9 cellular contexts compared by ENCODE assay signal in the genomic region with DNA sequence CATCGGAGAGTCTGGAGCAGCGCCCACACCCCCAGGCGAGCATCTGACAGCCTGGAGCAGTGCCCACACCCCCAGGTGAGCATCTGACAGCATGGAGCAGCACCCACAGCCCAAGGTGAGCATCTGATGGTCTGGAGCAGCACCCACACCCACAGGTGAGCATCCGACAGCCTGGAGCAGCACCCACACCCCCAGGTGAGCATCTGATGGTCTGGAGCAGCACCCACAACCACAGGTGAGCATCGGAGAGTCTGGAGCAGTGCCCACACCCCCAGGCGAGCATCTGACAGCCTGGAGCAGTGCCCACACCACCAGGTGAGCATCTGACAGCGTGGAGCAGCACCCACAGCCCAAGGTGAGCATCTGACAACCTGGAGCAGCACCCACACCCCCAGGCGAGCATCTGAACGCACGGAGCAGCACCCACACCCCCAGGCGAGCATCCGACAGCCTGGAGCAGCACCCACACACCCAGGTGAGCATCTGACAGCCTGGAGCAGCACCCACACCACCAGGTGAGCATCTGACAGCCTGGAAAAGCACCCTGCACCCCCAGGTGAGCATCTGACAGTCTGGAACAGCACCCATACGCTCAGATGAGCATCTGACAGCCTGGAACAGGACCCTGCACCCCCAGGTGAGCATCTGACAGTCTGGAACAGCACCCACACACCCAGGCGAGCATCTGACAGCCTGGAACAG. TPM values are rescaled to one million over a fixed set of nuclear protein-coding genes. Genes with fewer than 3 reads are reported as not detected.
DNase-seq lines count a peak whose midpoint lies in the region; ATAC-seq and TF ChIP-seq lines count a peak whose summit lies in the region.
"Not testable (repeated sequence)": the region's sequence is repeated elsewhere in the genome, so short reads cannot be mapped to it uniquely, and the experiment has no call there.
"Had no signal": no experiment of that assay in that cellular context is flagged by ENCODE, and none has a peak within 500 bp of the region (broad histone marks: within the 10 kb centered on the region; RNA-seq: fewer than 3 reads in every experiment).

No MANE protein-coding gene starts in this region.

- H3K9ac ChIP-seq in neuronal stem cell (ENCODE audit: low read depth, low read length, poor library complexity), result peak overlapping the region; percentile 75

- in situ Hi-C loops in brain microvascular endothelial cell (cut with HindIII; ENCODE audit: low pct_ligation_motif_present, low sequenced_read_pairs), result not testable (repeated sequence)

- H2BK5ac ChIP-seq in neuronal stem cell (ENCODE audit: low read length), result peak overlapping the region; percentile 77

- ATAC-seq in RWPE2 (ENCODE audit: low read depth), result not testable (repeated sequence)
- peak; percentile 37 for ATAC-seq in foreskin keratinocyte

- H3K4me1 ChIP-seq in RWPE2 (ENCODE audit: insufficient read depth, poor library complexity, severe bottlenecking); foreskin keratinocyte; neuronal stem cell (ENCODE audit: control insufficient read depth in 2 of 2, insufficient read depth in 1 of 2, low read depth in 1 of 2, low read length in 2 of 2): not testable (repeated sequence)

- DNase-seq in RWPE2 (ENCODE audit: low spot score), result peak; percentile 93
- DNase-seq in activated T-cell treated with anti-CD3 and anti-CD28 coated beads, Interleukin-2, amount 50 U/mL, for 1 hour, result peak; percentile 44
- DNase-seq in brain microvascular endothelial cell, result peak; percentile 47
- DNase-seq in foreskin keratinocyte; neuronal stem cell (ENCODE audit: low spot score): not testable (repeated sequence)
- DNase-seq in islet precursor cell, result peak; percentile 51
- DNase-seq in stimulated activated CD4-positive, alpha-beta T cell treated with anti-CD3 and anti-CD28 coated beads, Interleukin-4, amount 100 ng/mL, for 4 hours, result peak; percentile 22 to 29

- not testable (repeated sequence) for H3K27ac ChIP-seq in RWPE2 (ENCODE audit: poor library complexity, severe bottlenecking); brain microvascular endothelial cell; foreskin keratinocyte; neuronal stem cell (replicated peaks; ENCODE audit: low read length)

- not testable (repeated sequence) for H3K4me3 ChIP-seq in RWPE2 (ENCODE audit: severe bottlenecking); brain microvascular endothelial cell (ENCODE audit: low read depth, low read length)
- peak overlapping the region in 1 of 2 donors; percentile 0 for H3K4me3 ChIP-seq in neuronal stem cell (ENCODE audit: low read length in 2 of 2)

- H2BK120ac ChIP-seq in neuronal stem cell (ENCODE audit: low read depth, low read length), result peak overlapping the region; percentile 78

- peak overlapping the region; percentile 87 for H3K4ac ChIP-seq in neuronal stem cell (ENCODE audit: low read length)

- not testable (repeated sequence) for TF ChIP-seq CTCF in RWPE2 (IDR thresholded peaks at IDR 0.05; ENCODE audit: poor library complexity, severe bottlenecking); brain microvascular endothelial cell (IDR thresholded peaks at IDR 0.05; ENCODE audit: low read depth, low read length, missing control alignments); foreskin keratinocyte (conservative IDR thresholded peaks at IDR 0.05)

- H3K36me3 ChIP-seq in RWPE2 (ENCODE audit: low read depth); brain microvascular endothelial cell (replicated peaks); neuronal stem cell (replicated peaks in 1 of 2; ENCODE audit: control insufficient read depth in 2 of 2, insufficient read depth in 2 of 2, low read length in 2 of 2): not testable (repeated sequence)

- H3K27me3 ChIP-seq in RWPE2 (ENCODE audit: insufficient read depth, poor library complexity, severe bottlenecking) (peaks cover 12% of the 10 kb centered on the region), neuronal stem cell (ENCODE audit: control insufficient read depth in 3 of 3, insufficient read depth in 3 of 3, low read depth in 1 of 3, low read length in 3 of 3) (peaks cover 2 to 31% (median 7%) of the 10 kb centered on the region in 3 experiments)
- not testable (repeated sequence) for H3K27me3 ChIP-seq in brain microvascular endothelial cell (replicated peaks); foreskin keratinocyte

- peak overlapping the region; percentile 95 for H3K23ac ChIP-seq in neuronal stem cell (ENCODE audit: low read depth, low read length, poor library complexity)

- peak overlapping the region; percentile 66 for H2AK5ac ChIP-seq in neuronal stem cell (ENCODE audit: low read depth, low read length)

- not testable (repeated sequence) for H3K9me3 ChIP-seq in RWPE2 (ENCODE audit: severe bottlenecking)
- H3K9me3 ChIP-seq in neuronal stem cell (replicated peaks in 1 of 2; ENCODE audit: control insufficient read depth in 2 of 2, insufficient read depth in 1 of 2, low read depth in 1 of 2, low read length in 2 of 2), result peaks cover 0 to 26% of the 10 kb centered on the region in 2 donors

- H2BK12ac ChIP-seq in neuronal stem cell (ENCODE audit: low read length), result peak overlapping the region; percentile 82

- H4K91ac ChIP-seq in neuronal stem cell (ENCODE audit: low read depth, low read length, poor library complexity), result peak overlapping the region; percentile 18

- H4K8ac ChIP-seq in neuronal stem cell (ENCODE audit: low read depth, low read length), result peak overlapping the region; percentile 94

- peaks cover 10% of the 10 kb centered on the region for H3K79me1 ChIP-seq in neuronal stem cell (ENCODE audit: low read depth, low read length)

- peak overlapping the region; percentile 96 for H2BK15ac ChIP-seq in neuronal stem cell (ENCODE audit: low read length)

- WGBS in neuronal stem cell (ENCODE audit: extremely low coverage in 2 of 2, insufficient read length in 2 of 2, insufficient replicate concordance in 1 of 2), 2 donors, result no CpG with 5 or more reads among the region's 14 CpGs

- peak overlapping the region; percentile 97 for H3K14ac ChIP-seq in neuronal stem cell (ENCODE audit: low read length)

- not testable (repeated sequence) for H2AFZ ChIP-seq in neuronal stem cell (ENCODE audit: low read length)

- peak overlapping the region; percentile 84 for H3K18ac ChIP-seq in neuronal stem cell (ENCODE audit: low read length)

- not testable (repeated sequence) for H3K4me2 ChIP-seq in neuronal stem cell (ENCODE audit: insufficient read depth, low read length, poor library complexity, severe bottlenecking)

RNA-seq across cellular contexts. Expression of a gene that starts 21.1 kb away (rescaled TPM):
- 0.20 TPM in 1 of 2 replicates, not detected in the other for total RNA-seq in foreskin keratinocyte
- 0.29 and 0.56 TPM in 2 replicates for polyA plus RNA-seq in foreskin keratinocyte
- 1.1 TPM for polyA plus RNA-seq in neuronal stem cell (2013, experiment 1 of 2)
- 1.4 TPM for polyA plus RNA-seq in neuronal stem cell (2013, experiment 2 of 2)
- total RNA-seq: MCF 10A, SK-MEL-5 had no signal
